ENCODE assay signal across 10 cellular contexts in genomic region chr13:94233401-94233800, GRCh38.
DNase-seq lines count a peak whose midpoint lies in the region; ATAC-seq and TF ChIP-seq lines count a peak whose summit lies in the region.
"Had no signal": no experiment of that assay in that cellular context is flagged by ENCODE, and none has a peak within 500 bp of the region (broad histone marks: within the 10 kb centered on the region; RNA-seq: fewer than 3 reads in every experiment).

No MANE protein-coding gene starts in this region.

- H3K36me3 ChIP-seq in smooth muscle cell (ENCODE audit: low read depth), result no peaks in the 10 kb centered on the region

- peak overlapping the region; percentile 46 for H3K9ac ChIP-seq in smooth muscle cell (ENCODE audit: low read depth)

- DNase-seq in HFFc6, result peak; percentile 80
- DNase-seq in amniotic epithelial cell (ENCODE audit: low read depth), result peak; percentile 93
- DNase-seq in left ventricle myocardium superior, result no peak
- DNase-seq in smooth muscle cell (lab: John Stamatoyannopoulos, UW; ENCODE audit: unreplicated experiment), result no peak
- no peak for DNase-seq in NCI-H187 (lab: John Stamatoyannopoulos, UW)
- DNase-seq in cerebellum (ENCODE audit: low spot score), result no peak
- DNase-seq: activated T-cell treated with anti-CD3 and anti-CD28 coated beads, Interleukin-2, amount 50 U/mL, for 4 hours; T-helper 1 cell had no signal

- H3K27ac ChIP-seq in smooth muscle cell (ENCODE audit: low read depth), result peak overlapping the region; percentile 71

- no peaks in the 10 kb centered on the region; the same call in 1 of the 2 replicates for H3K27me3 Mint-ChIP-seq in HFFc6 (ENCODE audit: insufficient read depth)

- peaks cover 6% of the 10 kb centered on the region for H3K4me1 ChIP-seq in smooth muscle cell (ENCODE audit: low read depth)

- no peaks in the 10 kb centered on the region for H3K79me2 ChIP-seq in smooth muscle cell (ENCODE audit: low read depth)

- no peaks in the 10 kb centered on the region for H3K9me3 ChIP-seq in smooth muscle cell (replicated peaks; ENCODE audit: low read depth)

- no peaks in the 10 kb centered on the region for H4K20me1 ChIP-seq in smooth muscle cell (ENCODE audit: low read depth)

- peak overlapping the region; percentile 75 for H3K4me2 ChIP-seq in smooth muscle cell

- ATAC-seq in left ventricle myocardium superior (peak; percentile 54), GM21723 (IDR thresholded peaks at IDR 0.05; ENCODE audit: unreplicated experiment) (no peak), HG03354 (IDR thresholded peaks at IDR 0.05; ENCODE audit: poor library complexity, severe bottlenecking, unreplicated experiment) (no peak)
- ATAC-seq: activated T-cell treated with anti-CD3 and anti-CD28 coated beads, Interleukin-2, amount 50 U/mL, for 4 hours had no signal

- peak overlapping the region; percentile 71 for H3K4me3 Mint-ChIP-seq in HFFc6
- H3K4me3 Mint-ChIP-seq: activated T-cell treated with anti-CD3 and anti-CD28 coated beads, Interleukin-2, amount 50 U/mL, for 4 hours had no signal

- no peak overlapping the region for H3K4me3 ChIP-seq in smooth muscle cell

- TF ChIP-seq CTCF in HFFc6 (IDR thresholded peaks at IDR 0.05), result no peak
- TF ChIP-seq CTCF in smooth muscle cell (IDR thresholded peaks at IDR 0.05; ENCODE audit: borderline replicate concordance, insufficient read depth, poor library complexity, severe bottlenecking), result no peak

- intact Hi-C loops in left ventricle myocardium superior (cut with micrococcal nuclease), result no loop called here

- H3K4me1 Mint-ChIP-seq in HFFc6 (ENCODE audit: low read depth), result peaks cover 49% of the 10 kb centered on the region

- H3K27ac Mint-ChIP-seq in HFFc6, result peak overlapping the region; percentile 49

- H3K9me3 Mint-ChIP-seq in HFFc6, result no peaks in the 10 kb centered on the region
- H3K9me3 Mint-ChIP-seq: activated T-cell treated with anti-CD3 and anti-CD28 coated beads, Interleukin-2, amount 50 U/mL, for 4 hours had no signal

- peaks cover 11% of the 10 kb centered on the region for H3K36me3 Mint-ChIP-seq in HFFc6 (ENCODE audit: low read depth)

- H2AFZ ChIP-seq in smooth muscle cell (ENCODE audit: low read depth), result peak overlapping the region; percentile 3

- WGBS in smooth muscle cell (ENCODE audit: low lambda C conversion rate), result 6% methylated on average over 5 of the region's 5 CpGs

- no peaks in the 10 kb centered on the region for H3K27me3 ChIP-seq in smooth muscle cell (ENCODE audit: low read depth)

- no peaks in the 10 kb centered on the region for H3F3A ChIP-seq in smooth muscle cell (ENCODE audit: low read depth)

Comparison
In these comparisons a context has a peak if more than half of its experiments do, and no peak if none do; other contexts are left out.
1. DNase-seq: peak in HFFc6 (single experiment) and amniotic epithelial cell (single experiment); none in left ventricle myocardium superior (single experiment), smooth muscle cell (single experiment), NCI-H187 (0 of 2) and cerebellum (single experiment).